8 cellular contexts compared by ENCODE assay signal in the genomic region with DNA sequence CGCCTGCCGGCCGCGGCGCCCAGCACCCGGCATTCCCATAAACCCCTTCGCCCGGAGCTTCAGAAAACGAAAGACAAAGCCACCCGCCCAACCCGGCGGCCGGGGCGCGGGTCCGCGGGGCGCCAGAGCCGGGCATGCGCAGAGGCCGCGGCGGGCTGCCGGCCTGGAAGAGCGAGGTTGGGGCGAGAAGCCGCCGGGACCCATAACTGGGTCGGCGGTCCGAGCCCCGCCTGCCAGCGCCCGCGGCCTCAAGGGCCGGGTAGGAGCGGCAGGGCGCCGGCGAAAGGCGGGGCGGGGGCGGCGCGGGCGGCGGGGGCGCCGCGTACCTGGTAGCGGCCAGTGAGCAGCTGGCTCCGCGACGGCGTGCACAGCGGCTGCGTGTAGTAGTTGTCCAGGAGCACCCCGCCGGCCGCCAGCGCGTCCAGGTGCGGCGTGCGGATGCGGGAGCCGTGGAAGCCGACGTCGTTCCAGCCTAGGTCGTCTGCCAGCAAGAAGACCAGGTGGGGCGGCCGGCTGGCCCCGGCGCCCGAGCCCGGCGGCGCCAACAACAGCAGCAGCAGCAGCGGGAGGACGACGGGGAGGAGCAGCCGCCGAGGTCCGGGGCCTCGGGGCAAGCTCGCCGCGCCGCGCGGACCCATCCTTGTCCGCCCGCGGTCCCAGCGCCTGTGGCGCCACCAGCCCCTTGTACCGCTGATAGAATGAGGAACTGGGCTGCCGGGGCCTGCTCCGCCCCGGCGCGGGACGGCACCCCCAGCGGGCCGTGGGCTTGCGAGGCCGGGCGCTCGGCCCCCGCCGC. TPM values are rescaled to one million over a fixed set of nuclear protein-coding genes. Genes with fewer than 3 reads are reported as not detected.
DNase-seq lines count a peak whose midpoint lies in the region; ATAC-seq lines count a peak whose summit lies in the region.

Gene ARSB, minus strand, starts transcription at position 700 of the 796 bp plus-strand sequence. Its CDS starts 62 bp downstream, at position 638.

- H3K18ac ChIP-seq in mesenchymal stem cell (ENCODE audit: low read depth in 1 of 2, low read length in 2 of 2), result peak within 1 kb of the TSS; percentile 76 to 99

- H3K4me3 ChIP-seq in mesenchymal stem cell (ENCODE audit: insufficient read depth in 1 of 2, low read depth in 1 of 2, low read length in 2 of 2), result peak within 1 kb of the TSS; percentile 75 to 85

- H3K4me1 Mint-ChIP-seq in effector memory CD8-positive, alpha-beta T cell (ENCODE audit: low read depth in 2 of 2), result peaks cover 17 to 26% of the 10 kb centered on the region in 2 donors

- DNase-seq in CMK (ENCODE audit: low read depth), result peak; percentile 31
- peak; percentile 58 for DNase-seq in HS-5 (ENCODE audit: low read depth)
- DNase-seq in NK-92 (lab: John Stamatoyannopoulos, UW; ENCODE audit: unreplicated experiment), result peak; percentile 12
- peak; percentile 52 to 69 for DNase-seq in activated CD8-positive, alpha-beta memory T cell treated with anti-CD3 and anti-CD28 coated beads for 4 hours (ENCODE audit: low read depth in 2 of 2)
- DNase-seq in effector memory CD8-positive, alpha-beta T cell, result peak; percentile 66 to 76 (median 67)
- DNase-seq in mesenchymal stem cell, result peak; percentile 86
- peak; percentile 51 for DNase-seq in stimulated activated CD8-positive, alpha-beta memory T cell treated with anti-CD3 and anti-CD28 coated beads, Interleukin-15, amount 100 ng/mL, for 1 hour (ENCODE audit: low read depth)

- peak within 1 kb of the TSS; percentile 85 for H2BK120ac ChIP-seq in mesenchymal stem cell (ENCODE audit: low read depth, low read length)

- H3K9ac ChIP-seq in mesenchymal stem cell (ENCODE audit: low read length), result peak within 1 kb of the TSS; percentile 84

- peak within 1 kb of the TSS; percentile 96 for H3K27ac ChIP-seq in mesenchymal stem cell (ENCODE audit: low read length, poor library complexity, severe bottlenecking)

- peaks cover 9% of the 10 kb centered on the region for H3K79me1 ChIP-seq in mesenchymal stem cell (replicated peaks; ENCODE audit: low read length, poor library complexity, severe bottlenecking)

- peak; percentile 46 for ATAC-seq in GM19468 (IDR thresholded peaks at IDR 0.05; ENCODE audit: extremely low read depth, unreplicated experiment)
- ATAC-seq in effector memory CD8-positive, alpha-beta T cell (replicated peaks), result peak; percentile 68

- peak within 1 kb of the TSS; percentile 70 for H2AFZ ChIP-seq in mesenchymal stem cell (ENCODE audit: low read depth, low read length)

- H3K27me3 ChIP-seq in mesenchymal stem cell (ENCODE audit: control insufficient read depth in 1 of 2, insufficient read depth in 1 of 2, low read length in 2 of 2), result no peaks in the 10 kb centered on the region

- peak within 1 kb of the TSS; percentile 95 for H2BK5ac ChIP-seq in mesenchymal stem cell (ENCODE audit: low read depth, low read length, poor library complexity, severe bottlenecking)

- H3K4me2 ChIP-seq in mesenchymal stem cell (ENCODE audit: low read length, poor library complexity, severe bottlenecking), result peak within 1 kb of the TSS; percentile 95

- peaks cover 2% of the 10 kb centered on the region for H3K4me1 ChIP-seq in mesenchymal stem cell (ENCODE audit: control insufficient read depth, insufficient read depth, low read depth, low read length)

- peak within 1 kb of the TSS; percentile 82 for H4K8ac ChIP-seq in mesenchymal stem cell (ENCODE audit: low read length)

- no peak within 1 kb of the TSS for H2AK5ac ChIP-seq in mesenchymal stem cell (ENCODE audit: low read length, severe bottlenecking)

- no peak within 1 kb of the TSS for H3K23ac ChIP-seq in mesenchymal stem cell (ENCODE audit: low read length in 2 of 2)

- H3K4ac ChIP-seq in mesenchymal stem cell (ENCODE audit: low read depth in 1 of 2, low read length in 2 of 2), result peak within 1 kb of the TSS; percentile 54 to 81

- peak within 1 kb of the TSS; percentile 90 to 93 for H3K4me3 Mint-ChIP-seq in effector memory CD8-positive, alpha-beta T cell

- H2BK15ac ChIP-seq in mesenchymal stem cell (ENCODE audit: low read depth, poor library complexity, severe bottlenecking), result peak within 1 kb of the TSS; percentile 97

- H4K91ac ChIP-seq in mesenchymal stem cell (ENCODE audit: low read length), result peak within 1 kb of the TSS; percentile 92

- no peaks in the 10 kb centered on the region for H3K27me3 Mint-ChIP-seq in effector memory CD8-positive, alpha-beta T cell

- WGBS in mesenchymal stem cell, result 2% methylated on average over 108 of the region's 112 CpGs

- H3K27ac Mint-ChIP-seq in effector memory CD8-positive, alpha-beta T cell, result peak within 1 kb of the TSS; percentile 93 to 98

- no peaks in the 10 kb centered on the region for H3K36me3 ChIP-seq in mesenchymal stem cell (ENCODE audit: control insufficient read depth in 1 of 2, insufficient read depth in 2 of 2, low read depth in 1 of 2, low read length in 2 of 2)

- peaks cover 7% of the 10 kb centered on the region for H3K36me3 Mint-ChIP-seq in effector memory CD8-positive, alpha-beta T cell (ENCODE audit: insufficient read depth)

- peak within 1 kb of the TSS in 1 of 2 experiments; percentile 3 for H3K14ac ChIP-seq in mesenchymal stem cell (ENCODE audit: low read length in 2 of 2)

- H3K9me3 Mint-ChIP-seq in effector memory CD8-positive, alpha-beta T cell, result no peaks in the 10 kb centered on the region

- no peaks in the 10 kb centered on the region for H3K9me3 ChIP-seq in mesenchymal stem cell (ENCODE audit: control insufficient read depth, low read length)

- H2BK12ac ChIP-seq in mesenchymal stem cell (ENCODE audit: low read length in 2 of 2), result peak within 1 kb of the TSS; percentile 54 to 67

RNA-seq across cellular contexts. Expression of gene ARSB, which starts in this region (rescaled TPM):
- polyA plus RNA-seq in mesenchymal stem cell (2013, experiment 1 of 2), result 22.6 TPM
- polyA plus RNA-seq in mesenchymal stem cell (2013, experiment 2 of 2), result 23.2 TPM

Comparison
In these comparisons a context has a peak if more than half of its experiments do, and no peak if none do; other contexts are left out.
1. Peak in every context shown above with its lines: DNase-seq, ATAC-seq, H3K4me3 ChIP-seq and H3K27ac ChIP-seq.
2. DNase-seq: peak in every context shown above with its lines; median percentile 86 in mesenchymal stem cell; 67 in effector memory CD8-positive, alpha-beta T cell; 60 in activated CD8-positive, alpha-beta memory T cell treated with anti-CD3 and anti-CD28 coated beads for 4 hours; 58 in HS-5; 51 in stimulated activated CD8-positive, alpha-beta memory T cell treated with anti-CD3 and anti-CD28 coated beads, Interleukin-15, amount 100 ng/mL, for 1 hour; 31 in CMK; 12 in NK-92.